Comparison of ENCODE assay signal across 12 cellular contexts in genomic region chr7:104341545-104341944, GRCh38. TPM values are rescaled to one million over a fixed set of nuclear protein-coding genes. Genes with fewer than 3 reads are reported as not detected.
DNase-seq lines count a peak whose midpoint lies in the region; ATAC-seq, FAIRE-seq and TF ChIP-seq lines count a peak whose summit lies in the region.
"Had no signal": no experiment of that assay in that cellular context is flagged by ENCODE, and none has a peak within 500 bp of the region (broad histone marks: within the 10 kb centered on the region; RNA-seq: fewer than 3 reads in every experiment).

No MANE protein-coding gene starts in this region.

- peaks cover 4% of the 10 kb centered on the region for H3K27me3 Mint-ChIP-seq in activated CD4-positive, alpha-beta T cell treated with anti-CD3 and anti-CD28 coated beads for 36 hours

- peak; percentile 9 for DNase-seq in activated CD4-positive, alpha-beta T cell treated with anti-CD3 and anti-CD28 coated beads for 36 hours
- no peak for DNase-seq in activated CD4-positive, alpha-beta T cell treated with anti-CD3 and anti-CD28 coated beads, Interleukin-2, amount 50 U/mL, for 48 hours
- DNase-seq in NCI-H2171 treated with DMSO at 0.1 percent for 48 hours (lab: John Stamatoyannopoulos, UW): peak; percentile 45
- DNase-seq in K562 (ENCODE audit: extremely low read depth in 1 of 4, low spot score in 3 of 4): peak; percentile 10 to 44 (median 24)
- peak; percentile 39 for DNase-seq in superior temporal gyrus (ENCODE audit: extremely low spot score)
- DNase-seq in aorta: no peak
- DNase-seq in glomerular visceral epithelial cell (ENCODE audit: extremely low spot score): no peak
- DNase-seq: activated gamma-delta T cell treated with Interleukin-2 at 50 U/mL for 16 hours; left ventricle myocardium superior; stimulated activated naive B cell treated with anti-CD40 and anti-IgM and Interleukin-4, amounts not matched to agents 10 μg/mL and 1 μg/mL and 100 μg/mL, for 72 hours had no signal

- intact Hi-C loops in activated CD4-positive, alpha-beta T cell treated with anti-CD3 and anti-CD28 coated beads for 36 hours (cut with DNase I, micrococcal nuclease): no loop called here
- intact Hi-C loops in K562 (cut with micrococcal nuclease): loop anchor here (2.0 to 5.0 kb wide), 3 partner anchors 109 to 576 kb away; no protein-coding TSS in a partner anchor
- intact Hi-C loops in aorta (cut with DNase I): no loop called here

- H3K4me1 ChIP-seq in K562 (replicated peaks in 1 of 2; ENCODE audit: control insufficient read depth in 2 of 2, insufficient read depth in 2 of 2, low read length in 2 of 2) (no peaks in the 10 kb centered on the region), aorta (ENCODE audit: control insufficient read depth in 1 of 2, insufficient read depth in 2 of 2, low read length in 2 of 2) (no peaks in the 10 kb centered on the region)

- WGBS in K562 (ENCODE audit: insufficient coverage, low coverage, missing lambda C conversion rate): 0% methylated on average over 2 of the region's 2 CpGs
- WGBS in aorta, 2 donors: 10 to 13% methylated on average over 2 of the region's 2 CpGs

- H3K79me2 ChIP-seq in K562 (ENCODE audit: control insufficient read depth, insufficient read depth, low read length): no peaks in the 10 kb centered on the region

- peak in 1 of 2 experiments; percentile 58; a peak in 2 of 4 replicates for TF ChIP-seq RAD21 in K562 (CRISPR knock-in tag; conservative IDR thresholded peaks at IDR 0.05 in 1 of 2, IDR thresholded peaks at IDR 0.05 in 1 of 2)

- H3K36me3 Mint-ChIP-seq in activated CD4-positive, alpha-beta T cell treated with anti-CD3 and anti-CD28 coated beads for 36 hours (ENCODE audit: low read depth): no peaks in the 10 kb centered on the region
- H3K36me3 Mint-ChIP-seq: stimulated activated naive B cell treated with anti-CD40 and anti-IgM and Interleukin-4, amounts not matched to agents 10 μg/mL and 1 μg/mL and 100 μg/mL, for 72 hours had no signal

- in situ Hi-C loops in K562 (cut with MboI): no loop called here

- BruUV-seq in K562 (replicated peaks; lab: Mats Ljungman, UMichigan): no TSS peak

- H3K27me3 ChIP-seq in K562 (ENCODE audit: control insufficient read depth in 2 of 2, insufficient read depth in 2 of 2, low read length in 2 of 2): peaks cover 0 to 2% of the 10 kb centered on the region in 2 experiments; a peak in 1 of 5 replicates
- H3K27me3 ChIP-seq in aorta (ENCODE audit: control insufficient read depth in 1 of 2, insufficient read depth in 2 of 2, low read length in 1 of 2): peaks cover 0 to 3% of the 10 kb centered on the region in 2 donors

- FAIRE-seq in K562 (lab: Jason Lieb, UNC): no peak

- TF ChIP-seq CTCF in K562 (IDR thresholded peaks at IDR 0.05 in 2 of 3, conservative IDR thresholded peaks at IDR 0.05 in 1 of 3; ENCODE audit: insufficient read depth in 2 of 3, low read depth in 1 of 3, low read length in 3 of 3): peak; percentile 41 to 56 (median 47); a peak in 5 of 6 replicates

- H3K36me3 ChIP-seq in K562 (ENCODE audit: control insufficient read depth, insufficient read depth, low read length) (no peaks in the 10 kb centered on the region), aorta (ENCODE audit: control insufficient read depth in 1 of 2, insufficient read depth in 2 of 2, low read length in 1 of 2) (no peaks in the 10 kb centered on the region)

- H3K9me1 ChIP-seq in K562 (ENCODE audit: control insufficient read depth, insufficient read depth, low read length): no peaks in the 10 kb centered on the region

- TF ChIP-seq POLR2A in K562 (conservative IDR thresholded peaks at IDR 0.05): no peak

- H3K4me3 ChIP-seq in K562: no peak overlapping the region
- H3K4me3 ChIP-seq in aorta (ENCODE audit: low read length in 2 of 2): no peak overlapping the region

- H3K9me3 ChIP-seq in K562 (replicated peaks; ENCODE audit: control insufficient read depth, insufficient read depth, low read depth, low read length) (no peaks in the 10 kb centered on the region), aorta (ENCODE audit: control insufficient read depth, low read length) (no peaks in the 10 kb centered on the region)

- H3K9me3 Mint-ChIP-seq in activated CD4-positive, alpha-beta T cell treated with anti-CD3 and anti-CD28 coated beads for 36 hours (ENCODE audit: low read depth): peaks cover 2% of the 10 kb centered on the region
- H3K9me3 Mint-ChIP-seq: stimulated activated naive B cell treated with anti-CD40 and anti-IgM and Interleukin-4, amounts not matched to agents 10 μg/mL and 1 μg/mL and 100 μg/mL, for 72 hours had no signal

- H2AFZ ChIP-seq in K562 (ENCODE audit: low read depth, low read length): no peak overlapping the region

- ATAC-seq in activated CD4-positive, alpha-beta T cell treated with anti-CD3 and anti-CD28 coated beads for 36 hours: no peak
- ATAC-seq in K562: peak; percentile 85
- ATAC-seq in HG03108 (IDR thresholded peaks at IDR 0.05; ENCODE audit: unreplicated experiment): no peak
- ATAC-seq in aorta (ENCODE audit: low FRiP score): no peak
- ATAC-seq: left ventricle myocardium superior; stimulated activated naive B cell treated with anti-CD40 and anti-IgM and Interleukin-4, amounts not matched to agents 10 μg/mL and 1 μg/mL and 100 μg/mL, for 72 hours had no signal

- no peaks in the 10 kb centered on the region for H4K20me1 ChIP-seq in K562 (replicated peaks; ENCODE audit: control insufficient read depth, insufficient read depth, low read length)

- CTCF ChIA-PET in activated CD4-positive, alpha-beta T cell treated with anti-CD3 and anti-CD28 coated beads for 36 hours (lab: Charles Lee): no interaction called here
- CTCF ChIA-PET in K562 (lab: Yijun Ruan, JAX; ENCODE audit: low intra/inter-chr PET ratio): interaction anchor here (0.6 kb wide), 1 partner anchor 834 kb away, joined by 3 read pairs; no protein-coding TSS in a partner anchor

- H3K27ac ChIP-seq in K562 (ENCODE audit: extremely low read depth, low read depth, low read length): no peak overlapping the region
- no peak overlapping the region for H3K27ac ChIP-seq in aorta (ENCODE audit: low read depth in 1 of 2, low read length in 2 of 2)

- H3K9ac ChIP-seq in K562 (ENCODE audit: insufficient read depth in 1 of 2, low read depth in 2 of 2, low read length in 2 of 2): no peak overlapping the region

- no peak overlapping the region for H3K4me2 ChIP-seq in K562 (ENCODE audit: insufficient read depth, low read length)

- H3K4me3 Mint-ChIP-seq in activated CD4-positive, alpha-beta T cell treated with anti-CD3 and anti-CD28 coated beads for 36 hours: no peak overlapping the region
- H3K4me3 Mint-ChIP-seq: stimulated activated naive B cell treated with anti-CD40 and anti-IgM and Interleukin-4, amounts not matched to agents 10 μg/mL and 1 μg/mL and 100 μg/mL, for 72 hours had no signal

- POLR2A ChIA-PET in activated CD4-positive, alpha-beta T cell treated with anti-CD3 and anti-CD28 coated beads for 36 hours (lab: Charles Lee): no interaction called here
- POLR2A ChIA-PET in K562 (lab: Yijun Ruan, JAX): interaction anchor here (0.6 kb wide), 1 partner anchor 571 kb away, joined by 3 read pairs; no protein-coding TSS in a partner anchor

- no peaks in the 10 kb centered on the region for H3K4me1 Mint-ChIP-seq in activated CD4-positive, alpha-beta T cell treated with anti-CD3 and anti-CD28 coated beads for 36 hours
- H3K4me1 Mint-ChIP-seq: stimulated activated naive B cell treated with anti-CD40 and anti-IgM and Interleukin-4, amounts not matched to agents 10 μg/mL and 1 μg/mL and 100 μg/mL, for 72 hours had no signal

- no peak overlapping the region for H3K27ac Mint-ChIP-seq in activated CD4-positive, alpha-beta T cell treated with anti-CD3 and anti-CD28 coated beads for 36 hours
- H3K27ac Mint-ChIP-seq: stimulated activated naive B cell treated with anti-CD40 and anti-IgM and Interleukin-4, amounts not matched to agents 10 μg/mL and 1 μg/mL and 100 μg/mL, for 72 hours had no signal

- no peak for TF ChIP-seq EP300 in K562 (IDR thresholded peaks at IDR 0.05; ENCODE audit: low read length)

TF ChIP-seq in K562, 482 proteins besides CTCF, POLR2A, EP300 and RAD21 (continues in another document):
- TF ChIP-seq ZNF512 (tag; IDR thresholded peaks at IDR 0.05): no peak

RNA-seq across cellular contexts. Expression of gene LHFPL3, which starts 13.1 kb away (rescaled TPM):
- not detected for total RNA-seq in activated CD4-positive, alpha-beta T cell treated with anti-CD3 and anti-CD28 coated beads for 36 hours
- not detected in 2 replicates for total RNA-seq in K562 (2011; cell fraction: chromatin; rRNA removed; ENCODE audit: low replicate concordance)
- not detected in 2 replicates for total RNA-seq in K562 (2011; cell fraction: nucleolus; rRNA removed)
- not detected in 2 replicates for total RNA-seq in K562 (2011; cell fraction: nucleoplasm; rRNA removed)
- total RNA-seq in K562 (2014; rRNA removed) (not detected in 2 replicates), K562 (2014; rRNA removed; fragmentation: Illumina TruSeq; extraction: Trizol) (not detected in 2 replicates), K562 (2015; rRNA removed; fragmentation: Illumina TruSeq; extraction: Trizol) (not detected in 2 replicates), K562 (2021) (not detected in 2 replicates), aorta (not detected)
- polyA plus RNA-seq in K562 (2011; rRNA removed) (not detected in 2 replicates), K562 (2014; fragmentation: Illumina TruSeq; extraction: Trizol) (not detected in 2 replicates), K562 (2014; fragmentation: Nextera tagmentation; extraction: Ambion mirVana) (under 1 TPM; 0.21 to 0.52 TPM), K562 (2014; rRNA removed) (not detected in 2 replicates), aorta (not detected)
- polyA plus RNA-seq in K562 (2011; cell fraction: cytosol; rRNA removed): not detected in 2 replicates
- polyA plus RNA-seq in K562 (2011; cell fraction: nucleus; rRNA removed): not detected in 2 replicates
- 0.11 and 0.21 TPM in 2 replicates for polyA plus RNA-seq in K562 (2012)
- polyA minus RNA-seq in K562 (2011; rRNA and poly(A)+ RNA removed): not detected in 2 replicates
- not detected in 2 replicates for polyA minus RNA-seq in K562 (2011; cell fraction: cytosol; rRNA and poly(A)+ RNA removed)
- not detected in 2 replicates for polyA minus RNA-seq in K562 (2011; cell fraction: nucleus; rRNA and poly(A)+ RNA removed)
- total RNA-seq: left ventricle myocardium superior, skeletal muscle tissue had no signal

Comparison
In these comparisons a context has a peak if more than half of its experiments do, and no peak if none do; other contexts are left out.
1. DNase-seq: peak in activated CD4-positive, alpha-beta T cell treated with anti-CD3 and anti-CD28 coated beads for 36 hours (single experiment), NCI-H2171 treated with DMSO at 0.1 percent for 48 hours (single experiment), K562 (4 of 4) and superior temporal gyrus (single experiment); none in activated CD4-positive, alpha-beta T cell treated with anti-CD3 and anti-CD28 coated beads, Interleukin-2, amount 50 U/mL, for 48 hours (0 of 2), aorta (0 of 2) and glomerular visceral epithelial cell (single experiment).